In the genomic region with DNA sequence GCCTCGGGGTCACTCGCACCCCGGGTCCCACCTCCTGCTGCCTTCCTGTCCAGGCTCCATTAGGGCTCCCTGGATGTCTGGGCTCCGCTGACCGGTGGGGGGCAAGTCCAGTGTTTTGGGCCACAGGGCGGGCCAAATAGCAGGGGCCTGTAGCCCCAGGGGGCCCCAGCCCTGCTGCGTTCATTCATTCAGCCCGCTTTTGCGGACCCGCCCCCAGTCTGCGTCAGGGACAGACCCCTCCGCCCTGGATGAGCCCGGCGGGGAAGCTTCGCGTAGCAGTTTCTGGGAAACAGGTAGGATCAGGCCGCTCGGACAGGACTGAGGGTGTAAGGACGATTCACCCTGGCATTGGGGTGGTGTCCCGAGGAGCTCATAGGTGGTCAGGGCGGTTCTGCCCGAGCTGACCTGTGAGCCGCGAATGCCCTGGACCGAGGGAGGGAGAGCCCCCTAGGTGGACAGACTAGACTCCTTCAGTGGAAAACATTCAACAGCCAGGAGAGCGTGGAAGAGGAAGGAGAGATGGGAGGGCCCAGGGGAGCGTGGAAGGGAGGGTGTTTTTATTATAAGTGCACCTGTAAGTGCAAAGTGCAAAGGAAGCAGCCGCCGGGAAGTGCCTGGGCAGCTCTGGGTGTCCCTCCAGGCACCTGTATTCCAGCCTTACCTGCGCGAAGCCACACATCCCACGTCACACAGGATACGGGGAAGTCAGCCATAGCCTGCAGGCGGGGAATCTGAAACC, we compare ENCODE assay signal across 8 cellular contexts. TPM values are rescaled to one million over a fixed set of nuclear protein-coding genes. Genes with fewer than 3 reads are reported as not detected.
A peak's percentile ranks its signal among the peaks of the same experiment; 100 is the strongest.
DNase-seq lines count a peak whose midpoint lies in the region; ATAC-seq and TF ChIP-seq lines count a peak whose summit lies in the region.

No MANE protein-coding gene starts in this region.

- ATAC-seq in GM21447 (IDR thresholded peaks at IDR 0.05; ENCODE audit: unreplicated experiment) = peak; percentile 14

- peak overlapping the region; percentile 65 to 78 (median 72) for H3K4me3 ChIP-seq in fibroblast of lung (replicated peaks in 1 of 4; ENCODE audit: control extremely low read depth in 1 of 4, insufficient read depth in 1 of 4, low read depth in 3 of 4, low read length in 4 of 4)
- H3K4me3 ChIP-seq in neuron (ENCODE audit: low read length) = peak overlapping the region; percentile 95

- H3K9me3 ChIP-seq in fibroblast of lung (ENCODE audit: control insufficient read depth, insufficient read depth, low read depth, low read length) (no peaks in the 10 kb centered on the region), neuron (ENCODE audit: low read length) (no peaks in the 10 kb centered on the region)

- peaks cover 23 to 33% (median 26%) of the 10 kb centered on the region in 3 donors for H3K4me1 Mint-ChIP-seq in IgD-negative memory B cell

- no peaks in the 10 kb centered on the region for H4K20me1 ChIP-seq in fibroblast of lung (ENCODE audit: control insufficient read depth, extremely low read depth, insufficient read depth, low read length)

- H3K4me2 ChIP-seq in fibroblast of lung (ENCODE audit: extremely low read depth, insufficient read depth, low read length) = peak overlapping the region; percentile 89

- H3K9me3 Mint-ChIP-seq in IgD-negative memory B cell = no peaks in the 10 kb centered on the region

- no peak for TF ChIP-seq CTCF in fibroblast of lung (conservative IDR thresholded peaks at IDR 0.05 in 1 of 2, IDR thresholded peaks at IDR 0.05 in 1 of 2; ENCODE audit: low read depth in 1 of 2, low read length in 2 of 2)

- H3K36me3 ChIP-seq in fibroblast of lung (ENCODE audit: control insufficient read depth, insufficient read depth, low read length) (no peaks in the 10 kb centered on the region), neuron (ENCODE audit: insufficient read depth, low read length) (peaks cover 2% of the 10 kb centered on the region)

- H3K27me3 Mint-ChIP-seq in IgD-negative memory B cell = peaks cover 2% of the 10 kb centered on the region

- DNase-seq in DMS53 (lab: John Stamatoyannopoulos, UW) (peak; percentile 89), fibroblast of lung (ENCODE audit: low read depth in 2 of 2) (peak in 1 of 2 donors; percentile 15), T1000 (lab: John Stamatoyannopoulos, UW) (no peak), NCI-H1694 treated with DMSO at 0.1 percent for 48 hours (lab: John Stamatoyannopoulos, UW) (no peak)
- DNase-seq in activated CD4-positive, alpha-beta T cell treated with anti-CD3 and anti-CD28 coated beads, Interleukin-2, amount 50 U/mL, for 1 hour = peak; percentile 18

- H3K27ac Mint-ChIP-seq in IgD-negative memory B cell = peak overlapping the region in 2 of 3 donors; percentile 5 to 65

- H3K27me3 ChIP-seq in fibroblast of lung (ENCODE audit: control insufficient read depth, insufficient read depth, low read length) (peaks cover 1% of the 10 kb centered on the region), neuron (ENCODE audit: insufficient read depth, low read length) (peaks cover 2% of the 10 kb centered on the region)

- H2AFZ ChIP-seq in fibroblast of lung (ENCODE audit: low read length) (peak overlapping the region; percentile 56), neuron (ENCODE audit: low read depth, low read length) (peak overlapping the region; percentile 98)

- peaks cover 3% of the 10 kb centered on the region for H3K36me3 Mint-ChIP-seq in IgD-negative memory B cell

- peaks cover 19% of the 10 kb centered on the region for H3K79me2 ChIP-seq in fibroblast of lung (ENCODE audit: control insufficient read depth, insufficient read depth, low read length)

- H3K4me1 ChIP-seq in fibroblast of lung (ENCODE audit: control insufficient read depth, extremely low read depth, insufficient read depth, low read length) (peaks cover 3% of the 10 kb centered on the region), neuron (ENCODE audit: insufficient read depth, low read length) (peaks cover 26% of the 10 kb centered on the region)

- peak overlapping the region; percentile 72 to 92 (median 90) for H3K4me3 Mint-ChIP-seq in IgD-negative memory B cell

- peak overlapping the region; percentile 74 for H3K27ac ChIP-seq in fibroblast of lung (ENCODE audit: insufficient read depth, low read length)

- H3K9ac ChIP-seq in fibroblast of lung (ENCODE audit: insufficient read depth, low read length) = peak overlapping the region; percentile 84

RNA-seq across cellular contexts. Expression of a gene that starts 0.6 kb away (rescaled TPM):
- polyA plus RNA-seq in IgD-negative memory B cell = 26.9 TPM
- 49.6 and 56.5 TPM in 2 replicates for total RNA-seq in fibroblast of lung
- polyA plus RNA-seq in fibroblast of lung = 45.7 and 59.9 TPM in 2 replicates
- polyA plus RNA-seq in fibroblast of lung (2012) = 42.7 and 61.6 TPM in 2 replicates
- 84.2 and 94.2 TPM in 2 replicates for polyA minus RNA-seq in fibroblast of lung (ENCODE audit: low replicate concordance)

RNA-seq across cellular contexts. Expression of a gene that starts 51.8 kb away (rescaled TPM):
- 27.6 TPM for polyA plus RNA-seq in IgD-negative memory B cell
- 81.7 and 89.5 TPM in 2 replicates for total RNA-seq in fibroblast of lung
- polyA plus RNA-seq in fibroblast of lung = 37.0 and 45.9 TPM in 2 replicates
- polyA plus RNA-seq in fibroblast of lung (2012) = 68.9 and 88.6 TPM in 2 replicates
- 127 and 141 TPM in 2 replicates for polyA minus RNA-seq in fibroblast of lung (ENCODE audit: low replicate concordance)

Comparison
In these comparisons a context has a peak if more than half of its experiments do, and no peak if none do; other contexts are left out.
1. DNase-seq: peak in DMS53 (single experiment) and activated CD4-positive, alpha-beta T cell treated with anti-CD3 and anti-CD28 coated beads, Interleukin-2, amount 50 U/mL, for 1 hour (single experiment); none in T1000 (single experiment) and NCI-H1694 treated with DMSO at 0.1 percent for 48 hours (single experiment).